ENCODE assay signal across 18 cellular contexts in genomic region chr16:2420035-2420434, GRCh38. TPM values are rescaled to one million over a fixed set of nuclear protein-coding genes. Genes with fewer than 3 reads are reported as not detected.
DNase-seq lines count a peak whose midpoint lies in the region; ATAC-seq and TF ChIP-seq lines count a peak whose summit lies in the region.
"Had no signal": no experiment of that assay in that cellular context is flagged by ENCODE, and none has a peak within 500 bp of the region (broad histone marks: within the 10 kb centered on the region; RNA-seq: fewer than 3 reads in every experiment).

No MANE protein-coding gene starts in this region.

- no peaks in the 10 kb centered on the region for H3K36me3 Mint-ChIP-seq in HFFc6 (ENCODE audit: low read depth)
- H3K36me3 Mint-ChIP-seq: CD4-positive, alpha-beta memory T cell had no signal

- H4K20me1 ChIP-seq in IMR-90 (ENCODE audit: insufficient read depth, low read length): no peaks in the 10 kb centered on the region
- H4K20me1 ChIP-seq: BLaER1 treated with 17β-estradiol and CSF1 and Interleukin-3, amounts not matched to agents 10 nM and 100 nM had no signal

- H3K56ac ChIP-seq in IMR-90 (ENCODE audit: extremely low read depth, insufficient read depth, low read length): no peak overlapping the region

- H2BK5ac ChIP-seq in IMR-90 (ENCODE audit: low read depth, low read length, poor library complexity, severe bottlenecking): no peak overlapping the region

- POLR2A ChIA-PET in IMR-90 (lab: Charles Lee; ENCODE audit: unreplicated experiment): no interaction called here

- H2BK120ac ChIP-seq in IMR-90 (ENCODE audit: low read depth, low read length): no peak overlapping the region

- no peak overlapping the region for H2BK15ac ChIP-seq in IMR-90 (ENCODE audit: low read depth, low read length)

- no peak overlapping the region for H3K14ac ChIP-seq in IMR-90 (replicated peaks; ENCODE audit: low read depth, low read length)

- H3K79me1 ChIP-seq in IMR-90 (ENCODE audit: low read depth in 1 of 2, low read length in 2 of 2): no peaks in the 10 kb centered on the region

- intact Hi-C loops in IMR-90 (cut with micrococcal nuclease) (no loop called here), lower leg skin (cut with DNase I; ENCODE audit: low total_unique reads) (no loop called here)

- H3K27me3 ChIP-seq in IMR-90 (ENCODE audit: control insufficient read depth, insufficient read depth, low read length): no peaks in the 10 kb centered on the region; the same call in 1 of the 2 replicates
- H3K27me3 ChIP-seq in brain microvascular endothelial cell (replicated peaks): no peaks in the 10 kb centered on the region
- H3K27me3 ChIP-seq: BLaER1 treated with 17β-estradiol and CSF1 and Interleukin-3, amounts not matched to agents 10 nM and 100 nM had no signal

- peaks cover 4% of the 10 kb centered on the region for H3K4me1 ChIP-seq in IMR-90 (ENCODE audit: control insufficient read depth, insufficient read depth, low read length)
- H3K4me1 ChIP-seq: SJSA1 had no signal

- H3K23ac ChIP-seq in IMR-90 (ENCODE audit: low read depth, low read length): no peak overlapping the region

- CTCF ChIA-PET in IMR-90 (lab: Yijun Ruan, JAX): no interaction called here

- H2BK20ac ChIP-seq in IMR-90 (ENCODE audit: low read depth, low read length): no peak overlapping the region

- peaks cover 7% of the 10 kb centered on the region for H3K27me3 Mint-ChIP-seq in HFFc6 (ENCODE audit: insufficient read depth)

- no peak overlapping the region for H4K5ac ChIP-seq in IMR-90 (ENCODE audit: low read depth, low read length)

- BruUV-seq in IMR-90 (replicated peaks; lab: Mats Ljungman, UMichigan): no TSS peak

- peaks cover 13% of the 10 kb centered on the region for H3K4me1 Mint-ChIP-seq in HFFc6 (ENCODE audit: low read depth)

- in situ Hi-C loops in IMR-90 (cut with MboI; ENCODE audit: low sequenced_read_pairs) (loop anchor here (10.0 kb wide), 1 partner anchor 145 kb away; no protein-coding TSS in a partner anchor), brain microvascular endothelial cell (cut with HindIII; ENCODE audit: low pct_ligation_motif_present, low sequenced_read_pairs) (no loop called here)

- ATAC-seq in IMR-90 (ENCODE audit: low read depth) (no peak), GM18861 (IDR thresholded peaks at IDR 0.05; ENCODE audit: unreplicated experiment) (no peak)
- ATAC-seq: Right ventricle myocardium inferior had no signal

- H3K9ac ChIP-seq in IMR-90 (ENCODE audit: low read depth, low read length): no peak overlapping the region
- H3K9ac ChIP-seq: BLaER1 treated with 17β-estradiol and CSF1 and Interleukin-3, amounts not matched to agents 10 nM and 100 nM had no signal

- H3K27ac ChIP-seq in IMR-90 (ENCODE audit: insufficient read depth, low read length) (no peak overlapping the region), brain microvascular endothelial cell (no peak overlapping the region)
- H3K27ac ChIP-seq: BLaER1 treated with 17β-estradiol and CSF1 and Interleukin-3, amounts not matched to agents 10 nM and 100 nM; SJSA1 had no signal

- H3K18ac ChIP-seq in IMR-90 (ENCODE audit: low read depth, low read length): no peak overlapping the region

- H3K36me3 ChIP-seq in IMR-90 (ENCODE audit: control insufficient read depth, insufficient read depth, low read length): no peaks in the 10 kb centered on the region
- H3K36me3 ChIP-seq in brain microvascular endothelial cell (replicated peaks): no peaks in the 10 kb centered on the region
- H3K36me3 ChIP-seq: BLaER1 treated with 17β-estradiol and CSF1 and Interleukin-3, amounts not matched to agents 10 nM and 100 nM; SJSA1 had no signal

- H3K4me3 ChIP-seq in IMR-90 (ENCODE audit: insufficient read depth, low read depth, low read length) (no peak overlapping the region), cardiac fibroblast (replicated peaks in 1 of 2; ENCODE audit: low read depth in 2 of 2, low read length in 2 of 2) (no peak overlapping the region), lower leg skin (ENCODE audit: low read depth, poor library complexity, severe bottlenecking) (no peak overlapping the region), brain microvascular endothelial cell (ENCODE audit: low read depth, low read length) (no peak overlapping the region)
- H3K4me3 ChIP-seq: BLaER1 treated with 17β-estradiol and CSF1 and Interleukin-3, amounts not matched to agents 10 nM and 100 nM; SJSA1 had no signal

- TF ChIP-seq CTCF in IMR-90 (conservative IDR thresholded peaks at IDR 0.05; ENCODE audit: low read depth, low read length) (no peak), cardiac fibroblast (IDR thresholded peaks at IDR 0.05; ENCODE audit: low read depth, low read length) (no peak), HFFc6 (IDR thresholded peaks at IDR 0.05) (no peak), lower leg skin (IDR thresholded peaks at IDR 0.05) (no peak), brain microvascular endothelial cell (IDR thresholded peaks at IDR 0.05; ENCODE audit: low read depth, low read length, missing control alignments) (no peak)

- no peak for TF ChIP-seq POLR2A in IMR-90 (IDR thresholded peaks at IDR 0.05; ENCODE audit: low read depth, low read length)
- TF ChIP-seq POLR2A in lower leg skin (IDR thresholded peaks at IDR 0.05): no peak

- TF ChIP-seq RAD21 in IMR-90 (IDR thresholded peaks at IDR 0.05; ENCODE audit: low read length): no peak

- H3K9me3 ChIP-seq in IMR-90 (ENCODE audit: control insufficient read depth, insufficient read depth, low read length): no peaks in the 10 kb centered on the region
- H3K9me3 ChIP-seq: BLaER1 treated with 17β-estradiol and CSF1 and Interleukin-3, amounts not matched to agents 10 nM and 100 nM; SJSA1 had no signal

- H2AK9ac ChIP-seq in IMR-90 (replicated peaks; ENCODE audit: low read depth, low read length, poor library complexity): no peak overlapping the region

- no peak overlapping the region for H2AK5ac ChIP-seq in IMR-90 (ENCODE audit: low read depth, low read length)

- no peaks in the 10 kb centered on the region for H3K9me3 Mint-ChIP-seq in HFFc6
- H3K9me3 Mint-ChIP-seq: CD4-positive, alpha-beta memory T cell; H9 had no signal

- no peak overlapping the region for H4K91ac ChIP-seq in IMR-90 (ENCODE audit: insufficient read depth, low read depth, low read length)

- peaks cover 3% of the 10 kb centered on the region for H3K9me1 ChIP-seq in IMR-90 (ENCODE audit: insufficient read depth, low read length)

- DNase-seq in IMR-90 (peak; percentile 20), cardiac fibroblast (ENCODE audit: low read depth in 2 of 2) (peak; percentile 13 to 36), foreskin melanocyte (peak; percentile 12), HFFc6 (no peak), lower leg skin (ENCODE audit: low spot score in 2 of 2) (no peak), brain microvascular endothelial cell (no peak)
- DNase-seq: CD4-positive, alpha-beta memory T cell; GDM1; H9; NCI-H1105 treated with DMSO at 0.1 percent for 48 hours; NCI-H2029 treated with DMSO at 0.1 percent for 48 hours; NCI-H2171 treated with DMSO at 0.1 percent for 48 hours; NCI-H524 treated with DMSO at 0.1 percent for 48 hours had no signal

- H3K4me2 ChIP-seq in IMR-90 (ENCODE audit: low read depth, low read length): no peak overlapping the region

- H2AFZ ChIP-seq in IMR-90 (replicated peaks; ENCODE audit: low read length, poor library complexity): no peak overlapping the region

- no peak overlapping the region for H3K4me3 Mint-ChIP-seq in HFFc6
- H3K4me3 Mint-ChIP-seq: CD4-positive, alpha-beta memory T cell; H9 had no signal

- dilution Hi-C loops in IMR-90 (cut with HindIII; ENCODE audit: low sequenced_read_pairs, unreplicated experiment): no loop called here

- H3K27ac Mint-ChIP-seq in HFFc6: no peak overlapping the region
- H3K27ac Mint-ChIP-seq: CD4-positive, alpha-beta memory T cell; H9 had no signal

- no peak overlapping the region for H3K4ac ChIP-seq in IMR-90 (ENCODE audit: low read depth, low read length)

- H4K8ac ChIP-seq in IMR-90 (ENCODE audit: low read depth in 2 of 2, low read length in 2 of 2): no peak overlapping the region

TF ChIP-seq in IMR-90, 13 proteins besides CTCF, POLR2A, EP300 and RAD21:
- TF ChIP-seq RCOR1 (IDR thresholded peaks at IDR 0.05; ENCODE audit: insufficient replicate concordance, low read length) (no peak), MAZ (IDR thresholded peaks at IDR 0.05; ENCODE audit: borderline replicate concordance, low read depth, low read length) (no peak)

RNA-seq across cellular contexts. Expression of gene CCNF, which starts 9.2 kb away (rescaled TPM):
- total RNA-seq in IMR-90 (2012; rRNA removed): 19.2 and 20.1 TPM in 2 replicates
- polyA plus RNA-seq in IMR-90 (2012; rRNA removed): 7.8 and 8.2 TPM in 2 replicates
- polyA plus RNA-seq in IMR-90 (2012; cell fraction: cytosol; rRNA removed): 5.4 and 6.1 TPM in 2 replicates
- 7.7 and 18.3 TPM in 2 replicates for polyA plus RNA-seq in IMR-90 (2012; cell fraction: nucleus; rRNA removed; ENCODE audit: low replicate concordance)
- total RNA-seq in HFFc6 (2021; fragmentation: NEBNext Ultra II Directional; extraction: Animal tissue kit (Norgen Biotek cat#: 25700)): 10 to 100 TPM; 10.9 to 22.3 (median 19.8) TPM
- 10 to 100 TPM in 3 of 4 donors, 1 to 10 TPM in 1; 5.6 to 17.7 (median 11.3) TPM for total RNA-seq in lower leg skin

RNA-seq across cellular contexts. Expression of gene TEDC2, which starts 39.9 kb away (rescaled TPM):
- total RNA-seq in IMR-90 (2012; rRNA removed) (3.6 TPM in 2 replicates), lower leg skin (1 to 10 TPM in 3 of 4 donors, under 1 TPM in 1; 0.64 to 1.9 (median 1.8) TPM)
- polyA plus RNA-seq in IMR-90 (2012; rRNA removed): 7.3 and 10.8 TPM in 2 replicates
- 5.2 and 6.1 TPM in 2 replicates for polyA plus RNA-seq in IMR-90 (2012; cell fraction: cytosol; rRNA removed)
- polyA plus RNA-seq in IMR-90 (2012; cell fraction: nucleus; rRNA removed; ENCODE audit: low replicate concordance): 17.1 and 61.0 TPM in 2 replicates
- 1 to 10 TPM; 3.6 to 8.3 (median 8.0) TPM for total RNA-seq in HFFc6 (2021; fragmentation: NEBNext Ultra II Directional; extraction: Animal tissue kit (Norgen Biotek cat#: 25700))

RNA-seq across cellular contexts. Expression of gene NTN3, which starts 51.1 kb away (rescaled TPM):
- total RNA-seq in IMR-90 (2012; rRNA removed): 0.18 and 0.28 TPM in 2 replicates
- polyA plus RNA-seq in IMR-90 (2012; rRNA removed): 0.38 and 0.72 TPM in 2 replicates
- polyA plus RNA-seq in IMR-90 (2012; cell fraction: cytosol; rRNA removed): 0.44 and 0.96 TPM in 2 replicates
- polyA plus RNA-seq in IMR-90 (2012; cell fraction: nucleus; rRNA removed; ENCODE audit: low replicate concordance): 0.72 and 2.1 TPM in 2 replicates
- total RNA-seq in HFFc6 (2021; fragmentation: NEBNext Ultra II Directional; extraction: Animal tissue kit (Norgen Biotek cat#: 25700)): under 1 TPM; 0.22 to 0.47 (median 0.33) TPM
- total RNA-seq in lower leg skin: under 1 TPM in 2 of 4 donors, not detected in 2; 0.45 to 0.95 TPM
- total RNA-seq: CD4-positive, alpha-beta memory T cell; HT1080 had no signal
- polyA plus RNA-seq: CD4-positive, alpha-beta memory T cell had no signal

RNA-seq across cellular contexts. Expression of gene TBC1D24, which starts 54.9 kb away (rescaled TPM):
- total RNA-seq in IMR-90 (2012; rRNA removed) (7.5 and 8.6 TPM in 2 replicates), lower leg skin (10 to 100 TPM; 12.1 to 19.1 (median 15.3) TPM)
- 13.4 and 16.2 TPM in 2 replicates for polyA plus RNA-seq in IMR-90 (2012; rRNA removed)
- polyA plus RNA-seq in IMR-90 (2012; cell fraction: cytosol; rRNA removed): 6.5 and 11.7 TPM in 2 replicates
- polyA plus RNA-seq in IMR-90 (2012; cell fraction: nucleus; rRNA removed; ENCODE audit: low replicate concordance): 28.4 and 53.0 TPM in 2 replicates
- total RNA-seq in HFFc6 (2021; fragmentation: NEBNext Ultra II Directional; extraction: Animal tissue kit (Norgen Biotek cat#: 25700)): 10 to 100 TPM; 15.8 to 30.3 (median 19.0) TPM

Comparison
In these comparisons a context has a peak if more than half of its experiments do, and no peak if none do; other contexts are left out.
1. DNase-seq: peak in IMR-90 (single experiment), cardiac fibroblast (2 of 2) and foreskin melanocyte (single experiment); none in HFFc6 (single experiment), lower leg skin (0 of 2) and brain microvascular endothelial cell (single experiment).